Comparison of ENCODE assay signal across 8 cellular contexts in genomic region chrX:53319614-53320542, GRCh38. TPM values are rescaled to one million over a fixed set of nuclear protein-coding genes. Genes with fewer than 3 reads are reported as not detected.
DNase-seq lines count a peak whose midpoint lies in the region; ATAC-seq and TF ChIP-seq lines count a peak whose summit lies in the region.

No MANE protein-coding gene starts in this region.

- DNase-seq in HFF-Myc (ENCODE audit: extremely low read depth, low read depth) (no peak), iPS DF 6.9 (ENCODE audit: low read depth, low spot score) (no peak), DMS153 (lab: John Stamatoyannopoulos, UW) (no peak), GM13977 (ENCODE audit: low spot score) (no peak), cortex of kidney (lab: John Stamatoyannopoulos, UW) (no peak)
- peak; percentile 12 for DNase-seq in activated CD4-positive, alpha-beta memory T cell treated with anti-CD3 and anti-CD28 coated beads for 36 hours

- no peak for TF ChIP-seq CTCF in HFF-Myc (IDR thresholded peaks at IDR 0.05; ENCODE audit: low read depth, low read length, missing control alignments)
- no peak for TF ChIP-seq CTCF in GM13977 (IDR thresholded peaks at IDR 0.05; ENCODE audit: extremely low read depth, insufficient read depth, missing control alignments)

- H3K4me3 Mint-ChIP-seq in activated CD4-positive, alpha-beta memory T cell treated with anti-CD3 and anti-CD28 coated beads for 36 hours, result peak overlapping the region; percentile 68

- peaks cover 10% of the 10 kb centered on the region for H3K4me1 Mint-ChIP-seq in activated CD4-positive, alpha-beta memory T cell treated with anti-CD3 and anti-CD28 coated beads for 36 hours (ENCODE audit: low read depth)

- H3K27me3 Mint-ChIP-seq in activated CD4-positive, alpha-beta memory T cell treated with anti-CD3 and anti-CD28 coated beads for 36 hours, result peaks cover 37% of the 10 kb centered on the region

- in situ Hi-C loops in GM13977 (cut with MboI; ENCODE audit: low pct_unique_long_range_greater_than_20kb, low sequenced_read_pairs, unreplicated experiment), result loop anchor here (10.0 kb wide), 1 partner anchor 125 kb away; no protein-coding TSS in a partner anchor

- no peaks in the 10 kb centered on the region for H3K36me3 Mint-ChIP-seq in activated CD4-positive, alpha-beta memory T cell treated with anti-CD3 and anti-CD28 coated beads for 36 hours

- H3K4me3 ChIP-seq in HFF-Myc (replicated peaks; ENCODE audit: low read depth, low read length) (peak overlapping the region; percentile 34), iPS DF 6.9 (ENCODE audit: low read length) (peak overlapping the region; percentile 79), skeletal muscle tissue (ENCODE audit: low read length in 3 of 3) (peak overlapping the region; percentile 63 to 69 (median 68))

- H3K27ac ChIP-seq in iPS DF 6.9 (ENCODE audit: low read length) (no peak overlapping the region), skeletal muscle tissue (ENCODE audit: low read depth, low read length) (no peak overlapping the region)

- H3K36me3 ChIP-seq in iPS DF 6.9 (ENCODE audit: control insufficient read depth, insufficient read depth, low read length) (no peaks in the 10 kb centered on the region), skeletal muscle tissue (ENCODE audit: control insufficient read depth in 3 of 3, insufficient read depth in 3 of 3, low read length in 3 of 3) (no peaks in the 10 kb centered on the region)

- H3K9me3 ChIP-seq in iPS DF 6.9 (ENCODE audit: control insufficient read depth, insufficient read depth, low read length) (no peaks in the 10 kb centered on the region), skeletal muscle tissue (ENCODE audit: control insufficient read depth in 3 of 3, low read length in 3 of 3) (no peaks in the 10 kb centered on the region)

- H3K9me3 Mint-ChIP-seq in activated CD4-positive, alpha-beta memory T cell treated with anti-CD3 and anti-CD28 coated beads for 36 hours, result no peaks in the 10 kb centered on the region

- peak overlapping the region; percentile 10 to 69 (median 45) for H3K9ac ChIP-seq in skeletal muscle tissue (ENCODE audit: low read depth in 1 of 3, low read length in 3 of 3)

- intact Hi-C loops in activated CD4-positive, alpha-beta memory T cell treated with anti-CD3 and anti-CD28 coated beads for 36 hours (cut with micrococcal nuclease), result no loop called here

- H3K27ac Mint-ChIP-seq in activated CD4-positive, alpha-beta memory T cell treated with anti-CD3 and anti-CD28 coated beads for 36 hours, result no peak overlapping the region

- H3K27me3 ChIP-seq in iPS DF 6.9 (ENCODE audit: control insufficient read depth, insufficient read depth, low read length) (peaks cover 2% of the 10 kb centered on the region; the same call in 1 of the 2 replicates), skeletal muscle tissue (ENCODE audit: control insufficient read depth in 3 of 3, insufficient read depth in 3 of 3, low read length in 3 of 3) (peaks cover 0 to 46% (median 2%) of the 10 kb centered on the region in 3 donors)

- POLR2A ChIA-PET in activated CD4-positive, alpha-beta memory T cell treated with anti-CD3 and anti-CD28 coated beads for 36 hours (lab: Charles Lee), result interaction anchor here (0.8 to 1.2 kb wide), 2 partner anchors 103 to 126 kb away, joined by 3 to 4 read pairs; partner anchors contain the start of genes RIBC1 and SMC1A

- no peak for ATAC-seq in HG03139 (IDR thresholded peaks at IDR 0.05; ENCODE audit: unreplicated experiment)

- peaks cover 7% of the 10 kb centered on the region for H3K4me1 ChIP-seq in iPS DF 6.9 (ENCODE audit: control insufficient read depth, insufficient read depth, low read length)
- peaks cover 7 to 30% (median 22%) of the 10 kb centered on the region in 3 donors for H3K4me1 ChIP-seq in skeletal muscle tissue (ENCODE audit: control insufficient read depth in 3 of 3, insufficient read depth in 3 of 3, low read length in 3 of 3)

- CTCF ChIA-PET in activated CD4-positive, alpha-beta memory T cell treated with anti-CD3 and anti-CD28 coated beads for 36 hours (lab: Charles Lee), result interaction anchor here (1.2 to 5.5 kb wide), 8 partner anchors 11 to 162 kb away, joined by 3 to 81 read pairs (median 5); no protein-coding TSS in a partner anchor

- no CpG with 5 or more reads among the region's 32 CpGs for WGBS in iPS DF 6.9 (ENCODE audit: insufficient coverage, insufficient read length)

RNA-seq across cellular contexts. Expression of gene IQSEC2, which starts 38.5 kb away (rescaled TPM):
- total RNA-seq in activated CD4-positive, alpha-beta memory T cell treated with anti-CD3 and anti-CD28 coated beads for 36 hours, result under 1 TPM; 0.39 to 0.74 TPM
- 3.1 TPM for total RNA-seq in skeletal muscle tissue
